Comparison of ENCODE assay signal across 8 cellular contexts in the genomic region with DNA sequence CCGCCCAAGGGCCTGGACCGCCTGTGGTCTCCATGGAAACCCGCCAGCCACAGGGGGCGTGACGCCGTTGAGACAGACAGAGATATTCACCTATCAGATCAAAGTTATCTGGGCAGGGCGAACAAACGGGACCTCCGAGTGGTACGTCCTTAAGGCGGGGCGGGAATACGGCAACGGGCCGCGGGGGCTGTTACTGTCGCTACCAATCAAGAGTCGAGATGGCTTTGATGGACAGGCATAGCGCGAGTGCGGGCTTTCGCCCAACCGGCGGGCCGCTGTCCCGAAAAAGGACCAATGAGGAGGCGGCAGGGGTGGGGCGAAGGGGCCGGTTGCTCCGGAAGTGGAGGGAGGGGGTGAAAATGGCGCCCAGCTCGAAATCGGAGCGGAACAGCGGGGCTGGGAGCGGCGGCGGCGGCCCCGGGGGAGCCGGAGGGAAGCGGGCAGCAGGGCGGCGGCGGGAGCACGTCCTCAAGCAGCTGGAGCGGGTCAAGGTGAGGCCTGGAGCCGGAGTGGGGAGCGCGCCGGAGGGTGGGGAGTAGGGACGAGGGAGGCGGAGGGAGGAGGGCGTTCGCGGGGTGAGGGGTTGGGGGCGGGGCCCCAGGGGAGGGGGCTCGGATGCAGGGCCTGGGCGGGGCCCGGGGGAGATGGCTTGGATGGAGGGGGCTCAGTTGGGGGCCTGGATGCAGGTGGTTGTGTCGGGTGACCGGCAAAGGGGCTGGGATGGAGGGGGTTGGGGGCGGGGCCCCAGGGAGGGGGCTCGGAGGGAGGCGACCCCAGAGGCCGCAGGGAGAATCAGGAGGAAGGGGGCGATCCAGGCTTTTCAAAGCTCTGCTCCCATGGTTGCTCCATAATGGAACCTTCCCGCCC.
DNase-seq lines count a peak whose midpoint lies in the region; ATAC-seq lines count a peak whose summit lies in the region.

A gene with protein sequence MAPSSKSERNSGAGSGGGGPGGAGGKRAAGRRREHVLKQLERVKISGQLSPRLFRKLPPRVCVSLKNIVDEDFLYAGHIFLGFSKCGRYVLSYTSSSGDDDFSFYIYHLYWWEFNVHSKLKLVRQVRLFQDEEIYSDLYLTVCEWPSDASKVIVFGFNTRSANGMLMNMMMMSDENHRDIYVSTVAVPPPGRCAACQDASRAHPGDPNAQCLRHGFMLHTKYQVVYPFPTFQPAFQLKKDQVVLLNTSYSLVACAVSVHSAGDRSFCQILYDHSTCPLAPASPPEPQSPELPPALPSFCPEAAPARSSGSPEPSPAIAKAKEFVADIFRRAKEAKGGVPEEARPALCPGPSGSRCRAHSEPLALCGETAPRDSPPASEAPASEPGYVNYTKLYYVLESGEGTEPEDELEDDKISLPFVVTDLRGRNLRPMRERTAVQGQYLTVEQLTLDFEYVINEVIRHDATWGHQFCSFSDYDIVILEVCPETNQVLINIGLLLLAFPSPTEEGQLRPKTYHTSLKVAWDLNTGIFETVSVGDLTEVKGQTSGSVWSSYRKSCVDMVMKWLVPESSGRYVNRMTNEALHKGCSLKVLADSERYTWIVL (plus strand): TSS at position 356 of the 867 bp plus-strand sequence. CDS start 4 bp downstream, at position 360.

- DNase-seq in C1 segment of cervical spinal cord (lab: John Stamatoyannopoulos, UW) (peak; percentile 75 to 99 (median 98)), NCI-H748 treated with DMSO at 0.1 percent for 48 hours (lab: John Stamatoyannopoulos, UW) (peak; percentile 94), dedifferentiated amniotic fluid mesenchymal stem cell (ENCODE audit: extremely low spot score) (peak; percentile 100), left kidney (ENCODE audit: low read depth, low spot score) (peak; percentile 100)
- DNase-seq in activated CD4-positive, alpha-beta T cell treated with anti-CD3 and anti-CD28 coated beads, Interleukin-2, amount 50 U/mL, for 24 hours (ENCODE audit: low read depth in 1 of 2, low spot score in 1 of 2): peak; percentile 93 to 99
- DNase-seq in stimulated activated CD4-positive, alpha-beta T cell treated with anti-CD3 and anti-CD28 coated beads, Interleukin-2, amount 100 ng/mL, for 24 hours: peak; percentile 98 to 99

- ATAC-seq in GM19372 (IDR thresholded peaks at IDR 0.05; ENCODE audit: low read depth, unreplicated experiment) (peak; percentile 97), HG03558 (IDR thresholded peaks at IDR 0.05; ENCODE audit: extremely low read depth, unreplicated experiment) (peak; percentile 92)

Comparison
In these comparisons a context has a peak if more than half of its experiments do, and no peak if none do; other contexts are left out.
1. Peak in every context shown above with its lines: DNase-seq and ATAC-seq.